ENCODE assay signal across 8 cellular contexts in the genomic region with DNA sequence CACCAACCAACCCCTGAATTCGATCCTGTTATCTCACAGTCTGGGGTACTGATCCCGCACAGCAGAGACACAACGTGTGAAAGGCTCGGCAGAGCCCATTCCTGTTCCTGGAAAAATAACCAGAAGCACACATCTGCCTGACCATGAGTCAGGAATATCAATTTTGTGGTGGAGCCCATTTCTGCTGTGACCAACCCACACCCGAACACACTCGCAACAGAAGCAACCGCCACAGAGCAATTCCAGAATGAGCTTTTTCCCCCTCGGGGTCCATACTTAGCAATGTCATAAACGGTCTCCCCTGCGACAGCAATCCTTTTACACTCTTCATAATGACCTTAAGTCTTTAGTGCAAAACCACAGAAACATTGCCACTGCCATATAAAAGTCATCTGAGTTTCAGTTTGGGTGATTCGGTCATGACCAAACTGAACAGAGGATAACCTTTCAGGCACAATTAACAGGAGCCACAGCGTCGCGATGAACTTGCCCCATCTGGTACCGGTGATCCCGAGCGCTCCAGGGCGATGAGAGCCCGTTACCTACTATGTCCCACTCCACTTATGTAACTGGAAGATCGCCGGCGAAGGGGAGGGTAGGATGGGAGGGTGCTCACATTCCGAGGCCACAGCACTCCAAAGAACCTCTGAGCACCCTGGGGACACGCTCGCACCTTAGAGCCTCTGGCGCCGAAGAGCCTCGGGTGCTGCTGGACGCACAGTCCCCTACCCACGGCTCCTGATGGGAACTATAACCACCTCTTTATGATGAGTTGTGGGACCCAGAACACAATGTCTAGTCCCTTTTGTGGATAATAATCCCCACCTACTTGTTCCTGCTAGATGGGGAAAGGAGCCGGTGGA. TPM values are rescaled to one million over a fixed set of nuclear protein-coding genes. Genes with fewer than 3 reads are reported as not detected.
DNase-seq lines count a peak whose midpoint lies in the region; ATAC-seq and TF ChIP-seq lines count a peak whose summit lies in the region.

No MANE protein-coding gene starts in this region.

- H3K9me3 ChIP-seq in PC-3 (ENCODE audit: low read length) (no peaks in the 10 kb centered on the region), left lung (no peaks in the 10 kb centered on the region), subcutaneous abdominal adipose tissue (ENCODE audit: control insufficient read depth in 5 of 5, low read length in 5 of 5) (no peaks in the 10 kb centered on the region)

- no peaks in the 10 kb centered on the region for H3F3A ChIP-seq in PC-3 (ENCODE audit: low read length, unreplicated experiment)

- H3K27ac ChIP-seq in PC-3 (ENCODE audit: low read length) (peak overlapping the region; percentile 25; the same call in 1 of the 2 replicates), left lung (peak overlapping the region; percentile 90), subcutaneous abdominal adipose tissue (ENCODE audit: low read depth, low read length) (peak overlapping the region; percentile 73)

- peaks cover 59% of the 10 kb centered on the region for H3K79me2 ChIP-seq in PC-3 (ENCODE audit: low read length)

- ATAC-seq in PC-3 (peak; percentile 3; the same call in 1 of the 2 replicates), left lung (peak; percentile 31), GM21786 (IDR thresholded peaks at IDR 0.05; ENCODE audit: unreplicated experiment) (no peak)

- H3K27me3 ChIP-seq in PC-3 (ENCODE audit: low read length) (no peaks in the 10 kb centered on the region), left lung (no peaks in the 10 kb centered on the region), subcutaneous abdominal adipose tissue (ENCODE audit: control insufficient read depth in 5 of 5, insufficient read depth in 4 of 5, low read length in 5 of 5) (peaks cover 0 to 13% (median 5%) of the 10 kb centered on the region in 5 donors)

- peak overlapping the region; percentile 81 for H3K4me2 ChIP-seq in PC-3 (ENCODE audit: low read length)

- H4K20me1 ChIP-seq in PC-3 (ENCODE audit: low read length): peaks cover 42% of the 10 kb centered on the region

- H3K36me3 ChIP-seq in PC-3 (ENCODE audit: low read depth, low read length) (peaks cover 4% of the 10 kb centered on the region; the same call in 1 of the 2 replicates), left lung (no peaks in the 10 kb centered on the region), subcutaneous abdominal adipose tissue (ENCODE audit: control insufficient read depth in 5 of 5, insufficient read depth in 5 of 5, low read length in 5 of 5) (peaks cover 0 to 3% (median 0%) of the 10 kb centered on the region in 5 donors)

- H3K4me3 ChIP-seq in PC-3 (ENCODE audit: low read length): peak overlapping the region; percentile 99
- peak overlapping the region; percentile 48 to 63 for H3K4me3 ChIP-seq in left lung
- peak overlapping the region; percentile 43 to 86 (median 70) for H3K4me3 ChIP-seq in subcutaneous abdominal adipose tissue (ENCODE audit: low read depth in 1 of 5, low read length in 5 of 5)

- CTCF ChIA-PET in PC-3 (lab: Charles Lee): interaction anchor here (0.7 kb wide), 1 partner anchor 124 kb away, joined by 4 read pairs; a partner anchor contains a TSS

- TF ChIP-seq CTCF in PC-3 (conservative IDR thresholded peaks at IDR 0.05; ENCODE audit: low read depth, low read length) (no peak), left lung (IDR thresholded peaks at IDR 0.05) (no peak)

- H3K4me1 ChIP-seq in PC-3 (ENCODE audit: insufficient read depth, low read length) (peaks cover 24% of the 10 kb centered on the region), left lung (peaks cover 4 to 48% of the 10 kb centered on the region in 2 donors), subcutaneous abdominal adipose tissue (ENCODE audit: control insufficient read depth in 5 of 5, insufficient read depth in 5 of 5, low read length in 5 of 5) (peaks cover 0 to 42% (median 38%) of the 10 kb centered on the region in 5 donors)

- H3K9ac ChIP-seq in PC-3 (ENCODE audit: low read length) (peak overlapping the region; percentile 81), subcutaneous abdominal adipose tissue (ENCODE audit: low read length in 5 of 5) (peak overlapping the region in 4 of 5 donors; percentile 48 to 83 (median 65))

- DNase-seq in NCI-H146 (lab: John Stamatoyannopoulos, UW) (peak; percentile 25), NCI-H146 treated with DMSO at 0.1 percent for 48 hours (lab: John Stamatoyannopoulos, UW; ENCODE audit: unreplicated experiment) (no peak), PC-3 (peak; percentile 9), left lung (no peak), NCI-H345 (lab: John Stamatoyannopoulos, UW) (no peak)
- DNase-seq in central memory CD4-positive, alpha-beta T cell: peak; percentile 14

- H2AFZ ChIP-seq in PC-3 (ENCODE audit: low read length): no peak overlapping the region

- no peaks in the 10 kb centered on the region for H3K9me2 ChIP-seq in PC-3 (replicated peaks; ENCODE audit: low read length)

- intact Hi-C loops in PC-3 (cut with micrococcal nuclease): no loop called here
- intact Hi-C loops in left lung (cut with DNase I): no loop called here

- TSS peak; percentile 44 for BruUV-seq in PC-3 (replicated peaks; lab: Mats Ljungman, UMichigan)

- POLR2A ChIA-PET in PC-3 (lab: Charles Lee; ENCODE audit: unreplicated experiment): no interaction called here

RNA-seq across cellular contexts. Expression of a gene that starts 1.1 kb away (rescaled TPM):
- total RNA-seq in PC-3 (2014; rRNA removed): 40.8 and 47.3 TPM in 2 replicates
- 10 to 100 TPM; 36.2 to 47.1 TPM for total RNA-seq in left lung

RNA-seq across cellular contexts. Expression of a gene that starts 47.7 kb away (rescaled TPM):
- not detected in 2 replicates for total RNA-seq in PC-3 (2014; rRNA removed)
- total RNA-seq in left lung: not detected

Comparison
In these comparisons a context has a peak if more than half of its experiments do, and no peak if none do; other contexts are left out.
1. DNase-seq: peak in NCI-H146 (single experiment), PC-3 (single experiment) and central memory CD4-positive, alpha-beta T cell (single experiment); none in NCI-H146 treated with DMSO at 0.1 percent for 48 hours (single experiment), left lung (0 of 2) and NCI-H345 (single experiment).
2. H3K27ac ChIP-seq: peak in every context shown above with its lines; median percentile 90 in left lung; 73 in subcutaneous abdominal adipose tissue; 25 in PC-3.
3. Peak in every context shown above with its lines, with median percentiles within 50 percentile points of each other: H3K4me3 ChIP-seq.